18 cellular contexts compared by ENCODE assay signal in genomic region chr5:34666392-34667080, GRCh38.
"Had no signal": no experiment of that assay in that cellular context is flagged by ENCODE, and none has a peak within 500 bp of the region (broad histone marks: within the 10 kb centered on the region; RNA-seq: fewer than 3 reads in every experiment).

No MANE protein-coding gene starts in this region.

- H3K27ac Mint-ChIP-seq: activated naive CD8-positive, alpha-beta T cell treated with anti-CD3 and anti-CD28 coated beads, Interleukin-2, amount 10 ng/mL, durations not matched to agents 7 days and 5 days; T-cell had no signal

- H3K4me3 Mint-ChIP-seq: activated naive CD8-positive, alpha-beta T cell treated with anti-CD3 and anti-CD28 coated beads, Interleukin-2, amount 10 ng/mL, durations not matched to agents 7 days and 5 days; T-cell had no signal

- H3K36me3 ChIP-seq: ovary, sigmoid colon had no signal

- H3K27me3 ChIP-seq: dorsolateral prefrontal cortex, ovary, sigmoid colon, stomach, testis had no signal

- DNase-seq: activated CD4-positive, alpha-beta T cell treated with anti-CD3 and anti-CD28 coated beads for 1 hour; activated CD4-positive, alpha-beta T cell treated with anti-CD3 and anti-CD28 coated beads, Interleukin-2, amount 50 U/mL, for 4 hours; activated naive CD4-positive, alpha-beta T cell; activated naive CD8-positive, alpha-beta T cell treated with anti-CD3 and anti-CD28 coated beads, Interleukin-2, amount 10 ng/mL, durations not matched to agents 7 days and 5 days; activated T-cell treated with anti-CD3 and anti-CD28 coated beads for 4 hours; aorta; dorsolateral prefrontal cortex; kidney glomerular epithelial cell; mesendoderm; ovary; sigmoid colon; stimulated activated CD4-positive, alpha-beta T cell treated with anti-CD3 and anti-CD28 coated beads, Interleukin-12 subunit alpha, Interleukin-12 subunit beta, amount 100 ng/mL, for 4 hours; stimulated activated CD4-positive, alpha-beta T cell treated with anti-CD3 and anti-CD28 coated beads, Interleukin-2, amount 100 ng/mL, for 24 hours; stomach; T-cell; T1000; testis had no signal

- FAIRE-seq: bronchial epithelial cell had no signal

- H3K27ac ChIP-seq: dorsolateral prefrontal cortex, ovary, stomach, testis had no signal

- H3K27me3 Mint-ChIP-seq: activated naive CD8-positive, alpha-beta T cell treated with anti-CD3 and anti-CD28 coated beads, Interleukin-2, amount 10 ng/mL, durations not matched to agents 7 days and 5 days had no signal

- H3K4me3 ChIP-seq: dorsolateral prefrontal cortex, ovary, sigmoid colon, stomach, testis had no signal

- H3K9me3 ChIP-seq: ovary, sigmoid colon, stomach, testis had no signal

- H3K36me3 Mint-ChIP-seq: activated naive CD8-positive, alpha-beta T cell treated with anti-CD3 and anti-CD28 coated beads, Interleukin-2, amount 10 ng/mL, durations not matched to agents 7 days and 5 days had no signal

- H3K4me1 Mint-ChIP-seq: activated naive CD8-positive, alpha-beta T cell treated with anti-CD3 and anti-CD28 coated beads, Interleukin-2, amount 10 ng/mL, durations not matched to agents 7 days and 5 days; T-cell had no signal

- H3K9me3 Mint-ChIP-seq: activated naive CD8-positive, alpha-beta T cell treated with anti-CD3 and anti-CD28 coated beads, Interleukin-2, amount 10 ng/mL, durations not matched to agents 7 days and 5 days; T-cell had no signal
